25 cellular contexts compared by ENCODE assay signal in the genomic region with DNA sequence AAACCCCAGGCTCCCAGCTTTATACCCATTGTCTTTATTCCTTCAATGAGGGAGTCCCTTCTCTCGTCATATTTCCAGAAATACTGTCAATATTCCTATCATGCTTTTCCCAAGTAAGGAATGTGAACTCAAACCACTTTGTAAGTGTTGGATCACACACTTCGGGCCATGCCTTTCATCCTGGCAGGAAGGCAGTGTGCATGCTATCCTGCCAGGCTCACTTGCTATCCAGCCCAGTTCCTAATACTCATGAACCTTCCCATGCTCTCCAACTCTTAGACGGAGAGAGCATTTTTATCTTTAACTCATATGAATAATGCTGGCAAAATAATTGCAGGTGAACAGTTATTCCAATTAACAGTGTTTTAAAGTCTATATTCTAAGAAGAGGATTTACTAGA.
"Had no signal": no experiment of that assay in that cellular context is flagged by ENCODE, and none has a peak within 500 bp of the region (broad histone marks: within the 10 kb centered on the region; RNA-seq: fewer than 3 reads in every experiment).

No MANE protein-coding gene starts in this region.

- H3K4me3 ChIP-seq: colonic mucosa, coronary artery, dorsolateral prefrontal cortex, esophagus muscularis mucosa, esophagus squamous epithelium, gastrocnemius medialis, gastroesophageal sphincter, heart left ventricle, heart right ventricle had no signal

- H3K9me3 ChIP-seq: colonic mucosa, esophagus muscularis mucosa, esophagus squamous epithelium, gastrocnemius medialis, gastroesophageal sphincter, heart right ventricle had no signal

- H3K27me3 Mint-ChIP-seq: dendritic cell treated with granulocyte-macrophage colony-stimulating factor and Interleukin-4, amounts not matched to agents 40 ng/mL and 50 ng/mL, for 4 days; effector memory CD8-positive, alpha-beta T cell had no signal

- H3K4me1 Mint-ChIP-seq: endodermal cell had no signal

- H3K27ac ChIP-seq: colonic mucosa, coronary artery, dorsolateral prefrontal cortex, epithelial cell of prostate, esophagus squamous epithelium, foreskin keratinocyte, gastroesophageal sphincter, heart left ventricle had no signal

- ATAC-seq: effector memory CD8-positive, alpha-beta T cell; esophagus mucosa; foreskin keratinocyte; gastrocnemius medialis; gastroesophageal sphincter; heart left ventricle; heart right ventricle had no signal

- H3K27me3 ChIP-seq: colonic mucosa, dorsolateral prefrontal cortex, esophagus muscularis mucosa, esophagus squamous epithelium, foreskin keratinocyte, gastrocnemius medialis, gastroesophageal sphincter, heart left ventricle, heart right ventricle had no signal

- H3K27ac Mint-ChIP-seq: dendritic cell treated with granulocyte-macrophage colony-stimulating factor and Interleukin-4, amounts not matched to agents 40 ng/mL and 50 ng/mL, for 4 days; effector memory CD8-positive, alpha-beta T cell; endodermal cell had no signal

- H3K4me1 ChIP-seq: colonic mucosa, esophagus squamous epithelium, foreskin keratinocyte, gastrocnemius medialis, gastroesophageal sphincter, heart left ventricle, heart right ventricle had no signal

- H3K36me3 ChIP-seq: colonic mucosa, esophagus muscularis mucosa, esophagus squamous epithelium, gastrocnemius medialis, gastroesophageal sphincter, heart left ventricle, heart right ventricle had no signal

- H3K9me3 Mint-ChIP-seq: dendritic cell treated with granulocyte-macrophage colony-stimulating factor and Interleukin-4, amounts not matched to agents 40 ng/mL and 50 ng/mL, for 4 days; effector memory CD8-positive, alpha-beta T cell; endodermal cell had no signal

- H3K4me3 Mint-ChIP-seq: dendritic cell treated with granulocyte-macrophage colony-stimulating factor and Interleukin-4, amounts not matched to agents 40 ng/mL and 50 ng/mL, for 4 days; effector memory CD8-positive, alpha-beta T cell; endodermal cell had no signal

- DNase-seq: colonic mucosa; cortex of kidney; dermis blood vessel endothelial cell; dorsolateral prefrontal cortex; effector CD4-positive, alpha-beta T cell; effector CD8-positive, alpha-beta T cell; effector memory CD4-positive, alpha-beta T cell; effector memory CD8-positive, alpha-beta T cell; endodermal cell; erythroblast; esophagus squamous epithelium; foreskin fibroblast; foreskin keratinocyte; foreskin melanocyte; gastrocnemius medialis; glutamatergic neuron; head of caudate nucleus; heart left ventricle; heart right ventricle had no signal
